In genomic region chr11:69126286-69126685, GRCh38 we compare ENCODE assay signal across 16 cellular contexts. TPM values are rescaled to one million over a fixed set of nuclear protein-coding genes. Genes with fewer than 3 reads are reported as not detected.
DNase-seq lines count a peak whose midpoint lies in the region; ATAC-seq and TF ChIP-seq lines count a peak whose summit lies in the region.
"Had no signal": no experiment of that assay in that cellular context is flagged by ENCODE, and none has a peak within 500 bp of the region (broad histone marks: within the 10 kb centered on the region; RNA-seq: fewer than 3 reads in every experiment).

No MANE protein-coding gene starts in this region.

- no peaks in the 10 kb centered on the region for H3K36me3 Mint-ChIP-seq in activated CD4-positive, alpha-beta T cell treated with anti-CD3 and anti-CD28 coated beads for 36 hours (ENCODE audit: low read depth)

- H3K9me3 ChIP-seq in A673 (ENCODE audit: low read depth, low read length, poor library complexity, severe bottlenecking) = peaks cover 16% of the 10 kb centered on the region
- H3K9me3 ChIP-seq in body of pancreas = no peaks in the 10 kb centered on the region
- H3K9me3 ChIP-seq: BE2C had no signal

- no peak for TF ChIP-seq POLR2A in body of pancreas (IDR thresholded peaks at IDR 0.05)

- no peak for TF ChIP-seq CTCF in A673 (conservative IDR thresholded peaks at IDR 0.05; ENCODE audit: low read depth, low read length)
- TF ChIP-seq CTCF in body of pancreas (IDR thresholded peaks at IDR 0.05) = no peak

- H3K9me3 Mint-ChIP-seq in activated CD4-positive, alpha-beta T cell treated with anti-CD3 and anti-CD28 coated beads for 36 hours (ENCODE audit: low read depth) = peaks cover 2% of the 10 kb centered on the region

- no peak for DNase-seq in A673 (ENCODE audit: low spot score)
- DNase-seq in H7 = peak; percentile 45
- DNase-seq in body of pancreas = peak in 1 of 4 donors; percentile 10
- peak; percentile 75 for DNase-seq in mesenteric fat pad (ENCODE audit: low spot score)
- DNase-seq in HuH-7 (ENCODE audit: low spot score) = no peak
- DNase-seq in activated CD4-positive, alpha-beta T cell treated with anti-CD3 and anti-CD28 coated beads for 36 hours = no peak
- DNase-seq in central memory CD4-positive, alpha-beta T cell = no peak
- no peak for DNase-seq in NCI-H524 (lab: John Stamatoyannopoulos, UW)
- DNase-seq: BE2C, DMS153, EL, MM.1S, NCI-H1105, NCI-H187 treated with DMSO at 0.1 percent for 48 hours, NCI-H510A treated with DMSO at 0.1 percent for 48 hours, SIG-M5 had no signal

- intact Hi-C loops in A673 (cut with micrococcal nuclease; ENCODE audit: unreplicated experiment) = no loop called here
- intact Hi-C loops in body of pancreas (cut with DNase I) = no loop called here
- intact Hi-C loops in activated CD4-positive, alpha-beta T cell treated with anti-CD3 and anti-CD28 coated beads for 36 hours (cut with DNase I, micrococcal nuclease) = no loop called here

- H3K27me3 ChIP-seq in A673 (replicated peaks; ENCODE audit: insufficient read depth, low read depth, low read length, poor library complexity) = no peaks in the 10 kb centered on the region
- H3K27me3 ChIP-seq in H7 (ENCODE audit: control insufficient read depth, insufficient read depth, low read length) = no peaks in the 10 kb centered on the region
- H3K27me3 ChIP-seq in body of pancreas = no peaks in the 10 kb centered on the region
- H3K27me3 ChIP-seq: BE2C had no signal

- peak overlapping the region; percentile 51 for H3K27ac ChIP-seq in A673 (ENCODE audit: low read depth, low read length, poor library complexity, severe bottlenecking)
- H3K27ac ChIP-seq in body of pancreas = peak overlapping the region; percentile 15 to 74 (median 66)

- 79 to 86% methylated on average over 6 to 12 of the region's 12 CpGs for WGBS in body of pancreas, 2 donors

- CTCF ChIA-PET in A673 (lab: Charles Lee) = no interaction called here
- CTCF ChIA-PET in activated CD4-positive, alpha-beta T cell treated with anti-CD3 and anti-CD28 coated beads for 36 hours (lab: Charles Lee) = no interaction called here

- no peak overlapping the region for H3K27ac Mint-ChIP-seq in activated CD4-positive, alpha-beta T cell treated with anti-CD3 and anti-CD28 coated beads for 36 hours

- H3K36me3 ChIP-seq in A673 (ENCODE audit: insufficient read depth, low read length, poor library complexity, severe bottlenecking) (peaks cover 4% of the 10 kb centered on the region), H7 (replicated peaks; ENCODE audit: control insufficient read depth, insufficient read depth, low read length) (no peaks in the 10 kb centered on the region), body of pancreas (replicated peaks in 1 of 2; ENCODE audit: insufficient read depth in 1 of 2, low read depth in 2 of 2) (no peaks in the 10 kb centered on the region)
- H3K36me3 ChIP-seq: BE2C had no signal

- no peak overlapping the region for H3K4me3 Mint-ChIP-seq in activated CD4-positive, alpha-beta T cell treated with anti-CD3 and anti-CD28 coated beads for 36 hours

- H3K27me3 Mint-ChIP-seq in activated CD4-positive, alpha-beta T cell treated with anti-CD3 and anti-CD28 coated beads for 36 hours = no peaks in the 10 kb centered on the region

- BruUV-seq in A673 (replicated peaks; lab: Mats Ljungman, UMichigan) = no TSS peak

- peaks cover 41% of the 10 kb centered on the region for H3K4me1 Mint-ChIP-seq in activated CD4-positive, alpha-beta T cell treated with anti-CD3 and anti-CD28 coated beads for 36 hours

- H3K4me3 ChIP-seq in A673 (ENCODE audit: low read depth, low read length, poor library complexity, severe bottlenecking) (no peak overlapping the region), H7 (ENCODE audit: insufficient read depth, low read depth, low read length) (no peak overlapping the region), body of pancreas (no peak overlapping the region)

- H3K4me1 ChIP-seq in A673 (ENCODE audit: insufficient read depth, low read length, poor library complexity, severe bottlenecking) (peaks cover 37% of the 10 kb centered on the region), body of pancreas (peaks cover 39% of the 10 kb centered on the region)

- POLR2A ChIA-PET in A673 (lab: Charles Lee; ENCODE audit: low non-redundant PET) = no interaction called here
- POLR2A ChIA-PET in activated CD4-positive, alpha-beta T cell treated with anti-CD3 and anti-CD28 coated beads for 36 hours (lab: Charles Lee) = no interaction called here

- no peak for ATAC-seq in body of pancreas
- ATAC-seq in activated CD4-positive, alpha-beta T cell treated with anti-CD3 and anti-CD28 coated beads for 36 hours = no peak

RNA-seq across cellular contexts. Expression of gene SMIM38, which starts 29.4 kb away (rescaled TPM):
- total RNA-seq in A673 (2021) (0.59 and 0.88 TPM in 2 replicates), body of pancreas (10 to 100 TPM in 1 of 2 donors, 1 to 10 TPM in 1; 8.9 to 15.6 TPM), mesenteric fat pad (0.29 TPM)
- 0.28 and 0.67 TPM in 2 replicates for total RNA-seq in H7 (2014; rRNA removed; shearing (Covaris generic))
- total RNA-seq in activated CD4-positive, alpha-beta T cell treated with anti-CD3 and anti-CD28 coated beads for 36 hours = under 1 TPM; 0.47 to 0.94 TPM

Comparison
In these comparisons a context has a peak if more than half of its experiments do, and no peak if none do; other contexts are left out.
1. DNase-seq: peak in H7 (single experiment) and mesenteric fat pad (single experiment); none in A673 (single experiment), HuH-7 (single experiment), activated CD4-positive, alpha-beta T cell treated with anti-CD3 and anti-CD28 coated beads for 36 hours (single experiment), central memory CD4-positive, alpha-beta T cell (single experiment) and NCI-H524 (0 of 2).